3 cellular contexts compared by ENCODE assay signal in genomic region chr10:1444826-1445225, GRCh38.
TF ChIP-seq lines count a peak whose summit lies in the region.

No MANE protein-coding gene starts in this region.

TF ChIP-seq in HEK293, 187 proteins besides CTCF, POLR2A, EP300 and RAD21:
- TF ChIP-seq ZNF747 (tag by site-specific recombination; IDR thresholded peaks at IDR 0.05) (no peak), ZBTB17 (tag by site-specific recombination; IDR thresholded peaks at IDR 0.05) (peak; percentile 85), ZNF37A (tag by site-specific recombination; IDR thresholded peaks at IDR 0.05) (no peak), ZFHX2 (tag by site-specific recombination; conservative IDR thresholded peaks at IDR 0.05) (peak; percentile 45), ZIC2 (tag by site-specific recombination; IDR thresholded peaks at IDR 0.05) (no peak), ZNF146 (tag by site-specific recombination; IDR thresholded peaks at IDR 0.05) (no peak), ZNF114 (tag by site-specific recombination; IDR thresholded peaks at IDR 0.05) (no peak), EGR2 (tag by site-specific recombination; IDR thresholded peaks at IDR 0.05; ENCODE audit: low read depth) (peak; percentile 66; the same call in 1 of the 2 replicates), ZNF366 (tag by site-specific recombination; conservative IDR thresholded peaks at IDR 0.05) (0 out of 2 replicates have a peak, but pooled peaks have one; percentile 68), ZNF548 (tag by site-specific recombination; IDR thresholded peaks at IDR 0.05) (no peak)

TF ChIP-seq in IMR-90, 13 proteins besides CTCF, POLR2A, EP300 and RAD21:
- no peak for TF ChIP-seq BHLHE40 (IDR thresholded peaks at IDR 0.05; ENCODE audit: low read depth, low read length)
- no peak for TF ChIP-seq USF2 (IDR thresholded peaks at IDR 0.05; ENCODE audit: low read depth, low read length)
- TF ChIP-seq, protein P1, sequence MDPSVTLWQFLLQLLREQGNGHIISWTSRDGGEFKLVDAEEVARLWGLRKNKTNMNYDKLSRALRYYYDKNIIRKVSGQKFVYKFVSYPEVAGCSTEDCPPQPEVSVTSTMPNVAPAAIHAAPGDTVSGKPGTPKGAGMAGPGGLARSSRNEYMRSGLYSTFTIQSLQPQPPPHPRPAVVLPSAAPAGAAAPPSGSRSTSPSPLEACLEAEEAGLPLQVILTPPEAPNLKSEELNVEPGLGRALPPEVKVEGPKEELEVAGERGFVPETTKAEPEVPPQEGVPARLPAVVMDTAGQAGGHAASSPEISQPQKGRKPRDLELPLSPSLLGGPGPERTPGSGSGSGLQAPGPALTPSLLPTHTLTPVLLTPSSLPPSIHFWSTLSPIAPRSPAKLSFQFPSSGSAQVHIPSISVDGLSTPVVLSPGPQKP (IDR thresholded peaks at IDR 0.05; ENCODE audit: borderline replicate concordance, low read depth, low read length): no peak
- TF ChIP-seq MAZ (IDR thresholded peaks at IDR 0.05; ENCODE audit: borderline replicate concordance, low read depth, low read length): no peak
- no peak for TF ChIP-seq MXI1 (IDR thresholded peaks at IDR 0.05; ENCODE audit: borderline replicate concordance, low read depth, low read length)
- TF ChIP-seq CEBPB (IDR thresholded peaks at IDR 0.05; ENCODE audit: low read depth, low read length): no peak
- no peak for TF ChIP-seq CHD1 (IDR thresholded peaks at IDR 0.05; ENCODE audit: low read depth, low read length)
- no peak for TF ChIP-seq FOS (IDR thresholded peaks at IDR 0.05; ENCODE audit: low read depth, low read length)
- TF ChIP-seq RFX5 (IDR thresholded peaks at IDR 0.05; ENCODE audit: low read depth, low read length): no peak
- TF ChIP-seq RCOR1 (IDR thresholded peaks at IDR 0.05; ENCODE audit: insufficient replicate concordance, low read length): no peak
- TF ChIP-seq NFE2L2 (IDR thresholded peaks at IDR 0.05; ENCODE audit: low read depth, low read length): no peak
- TF ChIP-seq SMC3 (IDR thresholded peaks at IDR 0.05; ENCODE audit: low read depth, low read length): no peak
- no peak for TF ChIP-seq MAFK (IDR thresholded peaks at IDR 0.05; ENCODE audit: low read depth, low read length)
TF ChIP-seq in IMR-90: peak in this region for 0.

TF ChIP-seq in H1, 55 proteins besides CTCF, POLR2A, EP300 and RAD21:
- no peak for TF ChIP-seq SIRT6 (IDR thresholded peaks at IDR 0.05; ENCODE audit: low read length)
